9 cellular contexts compared by ENCODE assay signal in the genomic region with DNA sequence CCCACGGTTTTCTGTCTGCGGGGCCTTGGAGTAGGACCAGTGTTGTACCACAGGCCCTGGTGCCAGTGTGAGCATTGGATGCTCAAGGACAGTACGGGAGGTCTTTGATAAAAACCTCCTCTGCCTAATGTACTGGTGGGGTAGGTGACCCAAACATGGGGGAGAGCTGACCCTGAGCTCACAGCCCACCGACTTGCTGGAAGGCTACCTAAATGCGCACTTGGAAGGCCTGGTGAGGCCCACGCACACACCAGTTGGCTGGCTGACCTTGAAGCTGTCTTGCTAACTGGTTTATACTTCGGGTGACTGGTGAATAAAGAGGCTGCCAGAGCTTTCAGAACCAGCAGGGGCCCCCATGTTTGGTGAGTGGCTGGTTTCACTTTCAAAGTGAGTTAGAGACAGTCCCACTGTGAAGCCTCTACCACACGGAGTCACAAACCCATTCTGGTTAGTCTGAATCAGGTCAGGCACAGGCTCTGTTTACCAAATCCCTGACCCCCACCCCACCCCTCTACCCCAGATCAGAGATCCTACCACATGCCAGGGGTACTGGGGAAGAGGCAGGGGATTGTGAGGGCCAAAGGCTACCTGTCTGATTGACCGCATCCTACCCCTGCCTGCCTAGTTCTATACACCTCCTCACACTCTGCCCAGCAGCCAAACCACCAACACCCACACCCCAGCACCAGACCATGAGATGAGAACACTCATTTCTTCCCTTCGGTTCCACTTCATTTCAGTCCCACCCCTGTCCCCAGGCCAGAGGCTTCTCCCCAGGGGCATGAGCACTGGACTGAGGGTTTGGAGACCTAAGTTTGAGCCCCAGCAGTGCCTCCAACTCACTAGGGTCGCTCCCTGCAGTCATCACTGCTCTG. TPM values are rescaled to one million over a fixed set of nuclear protein-coding genes. Genes with fewer than 3 reads are reported as not detected.
A peak's percentile ranks its signal among the peaks of the same experiment; 100 is the strongest.
DNase-seq lines count a peak whose midpoint lies in the region; ATAC-seq and TF ChIP-seq lines count a peak whose summit lies in the region.
"Had no signal": no experiment of that assay in that cellular context is flagged by ENCODE, and none has a peak within 500 bp of the region (broad histone marks: within the 10 kb centered on the region; RNA-seq: fewer than 3 reads in every experiment).

No MANE protein-coding gene starts in this region.

- DNase-seq in Right ventricle myocardium inferior (ENCODE audit: missing footprints): peak; percentile 25
- DNase-seq in Right ventricle myocardium superior: no peak
- DNase-seq in activated T-helper 9 cell treated with anti-CD3 and anti-CD28 coated beads, Interleukin-2, amount 50 U/mL, for 16 hours (ENCODE audit: low read depth): peak; percentile 61
- DNase-seq in stimulated activated CD4-positive, alpha-beta T cell treated with anti-CD3 and anti-CD28 coated beads, TNF-alpha, amount 100 ng/mL, for 1 hour (ENCODE audit: low read depth in 3 of 3, low spot score in 1 of 3): peak in 2 of 3 donors; percentile 26 to 46
- DNase-seq in RWPE1 (ENCODE audit: low spot score): no peak
- DNase-seq in NCI-H2029 (lab: John Stamatoyannopoulos, UW): no peak
- DNase-seq in foreskin melanocyte: no peak

- no peak for TF ChIP-seq CTCF in RWPE1 (conservative IDR thresholded peaks at IDR 0.05; ENCODE audit: low read depth)

- POLR2A ChIA-PET in RWPE1 (lab: Yijun Ruan, JAX; ENCODE audit: low non-redundant PET): no interaction called here

- CTCF ChIA-PET in RWPE1 (lab: Yijun Ruan, JAX): interaction anchor here (0.6 kb wide), 1 partner anchor 23 kb away, joined by 3 read pairs; no protein-coding TSS in a partner anchor

- intact Hi-C loops in Right ventricle myocardium inferior (cut with DNase I): loop anchor here (10.0 kb wide), 1 partner anchor 88 kb away; no protein-coding TSS in a partner anchor
- intact Hi-C loops in Right ventricle myocardium superior (cut with DNase I): no loop called here

- ATAC-seq in Right ventricle myocardium inferior (no peak), Right ventricle myocardium superior (ENCODE audit: poor library complexity) (no peak), HG03571 (IDR thresholded peaks at IDR 0.05; ENCODE audit: unreplicated experiment) (peak; percentile 36)
- ATAC-seq: pancreas had no signal

- H3K27ac ChIP-seq in RWPE1: no peak overlapping the region
- H3K27ac ChIP-seq: pancreas had no signal

RNA-seq across cellular contexts. Expression of gene IL2RB, which starts 12.7 kb away (rescaled TPM):
- total RNA-seq in Right ventricle myocardium inferior (1.3 TPM), Right ventricle myocardium superior (0.75 TPM)

RNA-seq across cellular contexts. Expression of gene C1QTNF6, which starts 25.6 kb away (rescaled TPM):
- 1.6 TPM for total RNA-seq in Right ventricle myocardium inferior
- total RNA-seq in Right ventricle myocardium superior: 1.5 TPM

RNA-seq across cellular contexts. Expression of gene SSTR3, which starts 49.8 kb away (rescaled TPM):
- total RNA-seq in Right ventricle myocardium inferior: not detected
- total RNA-seq in Right ventricle myocardium superior: not detected

RNA-seq across cellular contexts. Expression of gene TMPRSS6, which starts 52.9 kb away (rescaled TPM):
- total RNA-seq in Right ventricle myocardium inferior (not detected), Right ventricle myocardium superior (not detected)

Comparison
In these comparisons a context has a peak if more than half of its experiments do, and no peak if none do; other contexts are left out.
1. DNase-seq: peak in Right ventricle myocardium inferior (single experiment), activated T-helper 9 cell treated with anti-CD3 and anti-CD28 coated beads, Interleukin-2, amount 50 U/mL, for 16 hours (single experiment) and stimulated activated CD4-positive, alpha-beta T cell treated with anti-CD3 and anti-CD28 coated beads, TNF-alpha, amount 100 ng/mL, for 1 hour (2 of 3); none in Right ventricle myocardium superior (single experiment), RWPE1 (single experiment), NCI-H2029 (single experiment) and foreskin melanocyte (single experiment).